Comparison of ENCODE assay signal across 14 cellular contexts in the genomic region with DNA sequence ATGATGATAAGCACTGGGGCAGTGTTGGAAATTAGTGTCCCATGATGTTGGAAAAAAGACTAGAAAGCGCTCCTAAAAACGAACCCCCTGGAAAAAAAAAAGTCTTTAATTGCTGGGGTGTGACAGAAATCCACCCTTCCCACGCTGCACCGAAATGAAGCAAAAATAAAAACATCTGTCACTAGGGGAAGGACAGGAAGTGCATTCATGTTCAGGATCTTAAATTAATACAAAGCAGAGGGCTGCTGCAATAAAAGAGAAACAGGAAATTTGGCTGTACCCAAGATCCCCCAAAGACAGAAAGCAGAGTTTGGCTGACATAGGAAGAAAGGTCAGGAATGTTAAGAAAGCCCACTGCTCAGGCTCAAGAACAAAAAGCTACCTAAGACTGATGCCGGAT.
DNase-seq lines count a peak whose midpoint lies in the region; ATAC-seq and TF ChIP-seq lines count a peak whose summit lies in the region.
"Had no signal": no experiment of that assay in that cellular context is flagged by ENCODE, and none has a peak within 500 bp of the region (broad histone marks: within the 10 kb centered on the region; RNA-seq: fewer than 3 reads in every experiment).

No MANE protein-coding gene starts in this region.

- H3K9me3 Mint-ChIP-seq in WTC11 (peaks cover 16% of the 10 kb centered on the region), neural crest cell (peaks cover 3% of the 10 kb centered on the region), immature natural killer cell (peaks cover 2 to 19% (median 6%) of the 10 kb centered on the region in 6 donors), progenitor cell of endocrine pancreas (ENCODE audit: low read depth) (peaks cover 13% of the 10 kb centered on the region)

- peak; percentile 56 for ATAC-seq in HG02885 (IDR thresholded peaks at IDR 0.05; ENCODE audit: poor library complexity, unreplicated experiment)
- ATAC-seq in WTC11, result no peak
- ATAC-seq: HCT116 had no signal

- no peaks in the 10 kb centered on the region for H3K27me3 Mint-ChIP-seq in WTC11 (ENCODE audit: low read depth)
- no peaks in the 10 kb centered on the region for H3K27me3 Mint-ChIP-seq in neural crest cell (ENCODE audit: low read depth)
- peaks cover 0 to 1% (median 1%) of the 10 kb centered on the region in 3 donors for H3K27me3 Mint-ChIP-seq in immature natural killer cell (ENCODE audit: low read depth in 3 of 3)
- H3K27me3 Mint-ChIP-seq in progenitor cell of endocrine pancreas, result no peaks in the 10 kb centered on the region

- peak; percentile 2 for DNase-seq in NCI-H748 (lab: John Stamatoyannopoulos, UW; ENCODE audit: unreplicated experiment)
- DNase-seq in NCI-H748 treated with DMSO at 0.1 percent for 48 hours (lab: John Stamatoyannopoulos, UW), result no peak
- DNase-seq in WTC11 (ENCODE audit: low spot score), result no peak
- DNase-seq in neural crest cell (ENCODE audit: low read depth, low spot score), result no peak
- DNase-seq in immature natural killer cell, result no peak
- DNase-seq in progenitor cell of endocrine pancreas (ENCODE audit: low spot score, unreplicated experiment), result no peak
- no peak for DNase-seq in NCI-H510A treated with DMSO at 0.1 percent for 48 hours (lab: John Stamatoyannopoulos, UW)
- DNase-seq: AML-193; C1 segment of cervical spinal cord; Calu3; CD4-positive, alpha-beta T cell; DMS 273 treated with DMSO at 0.1 percent for 48 hours had no signal

- POLR2A ChIA-PET in WTC11 (lab: Charles Lee), result no interaction called here

- peak overlapping the region; percentile 61; the same call in 1 of the 2 replicates for H3K27ac Mint-ChIP-seq in WTC11
- peak overlapping the region; percentile 9 for H3K27ac Mint-ChIP-seq in neural crest cell (ENCODE audit: unreplicated experiment)
- H3K27ac Mint-ChIP-seq in immature natural killer cell, result no peak overlapping the region
- no peak overlapping the region for H3K27ac Mint-ChIP-seq in progenitor cell of endocrine pancreas
- H3K27ac Mint-ChIP-seq: CD4-positive, alpha-beta T cell had no signal

- no peaks in the 10 kb centered on the region for H3K4me1 Mint-ChIP-seq in WTC11
- peaks cover 14% of the 10 kb centered on the region for H3K4me1 Mint-ChIP-seq in neural crest cell
- H3K4me1 Mint-ChIP-seq in immature natural killer cell, result no peaks in the 10 kb centered on the region
- no peaks in the 10 kb centered on the region for H3K4me1 Mint-ChIP-seq in progenitor cell of endocrine pancreas (ENCODE audit: low read depth)

- TF ChIP-seq CTCF in WTC11 (IDR thresholded peaks at IDR 0.05) (no peak), neural crest cell (conservative IDR thresholded peaks at IDR 0.05) (no peak), progenitor cell of endocrine pancreas (IDR thresholded peaks at IDR 0.05; ENCODE audit: unreplicated experiment) (no peak)

- peaks cover 8% of the 10 kb centered on the region; the same call in 1 of the 2 replicates for H3K36me3 Mint-ChIP-seq in WTC11
- H3K36me3 Mint-ChIP-seq in neural crest cell (ENCODE audit: low read depth), result no peaks in the 10 kb centered on the region
- H3K36me3 Mint-ChIP-seq in immature natural killer cell, result no peaks in the 10 kb centered on the region
- H3K36me3 Mint-ChIP-seq in progenitor cell of endocrine pancreas (ENCODE audit: insufficient read depth), result no peaks in the 10 kb centered on the region

- CTCF ChIA-PET in WTC11 (lab: Charles Lee), result no interaction called here

- H3K4me3 Mint-ChIP-seq in WTC11 (no peak overlapping the region), neural crest cell (no peak overlapping the region), immature natural killer cell (no peak overlapping the region), progenitor cell of endocrine pancreas (ENCODE audit: low read depth) (no peak overlapping the region)
- H3K4me3 Mint-ChIP-seq: CD4-positive, alpha-beta T cell had no signal

TF ChIP-seq in WTC11, 78 proteins besides CTCF, POLR2A, EP300 and RAD21:
- TF ChIP-seq, protein P1, sequence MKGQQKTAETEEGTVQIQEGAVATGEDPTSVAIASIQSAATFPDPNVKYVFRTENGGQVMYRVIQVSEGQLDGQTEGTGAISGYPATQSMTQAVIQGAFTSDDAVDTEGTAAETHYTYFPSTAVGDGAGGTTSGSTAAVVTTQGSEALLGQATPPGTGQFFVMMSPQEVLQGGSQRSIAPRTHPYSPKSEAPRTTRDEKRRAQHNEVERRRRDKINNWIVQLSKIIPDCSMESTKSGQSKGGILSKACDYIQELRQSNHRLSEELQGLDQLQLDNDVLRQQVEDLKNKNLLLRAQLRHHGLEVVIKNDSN (CRISPR knock-in tag; IDR thresholded peaks at IDR 0.05), result no peak
- TF ChIP-seq ZNF317 (CRISPR knock-in tag; IDR thresholded peaks at IDR 0.05; ENCODE audit: borderline replicate concordance, low read depth) (no peak), NR2C2 (CRISPR knock-in tag; IDR thresholded peaks at IDR 0.05) (no peak), EMX1 (CRISPR knock-in tag; IDR thresholded peaks at IDR 0.05) (no peak), IRF2 (CRISPR knock-in tag; IDR thresholded peaks at IDR 0.05; ENCODE audit: borderline replicate concordance, low read depth) (no peak), ZNF138 (CRISPR knock-in tag; conservative IDR thresholded peaks at IDR 0.05) (no peak), JUN (CRISPR knock-in tag; IDR thresholded peaks at IDR 0.05) (no peak), SOX15 (CRISPR knock-in tag; IDR thresholded peaks at IDR 0.05) (no peak), SMAD4 (CRISPR knock-in tag; IDR thresholded peaks at IDR 0.05) (no peak), IRF1 (CRISPR knock-in tag; IDR thresholded peaks at IDR 0.05) (no peak), ZNF416 (CRISPR knock-in tag; IDR thresholded peaks at IDR 0.05) (no peak), ATF3 (CRISPR knock-in tag; conservative IDR thresholded peaks at IDR 0.05) (no peak), ATF1 (CRISPR knock-in tag; IDR thresholded peaks at IDR 0.05) (no peak), TCF7 (CRISPR knock-in tag; IDR thresholded peaks at IDR 0.05; ENCODE audit: low read depth) (no peak), NFE2L1 (CRISPR knock-in tag; IDR thresholded peaks at IDR 0.05) (no peak), CREM (CRISPR knock-in tag; IDR thresholded peaks at IDR 0.05) (no peak), GTF2I (CRISPR knock-in tag; conservative IDR thresholded peaks at IDR 0.05) (no peak), NFYB (CRISPR knock-in tag; conservative IDR thresholded peaks at IDR 0.05; ENCODE audit: low read depth) (no peak)
- TF ChIP-seq, protein P2, sequence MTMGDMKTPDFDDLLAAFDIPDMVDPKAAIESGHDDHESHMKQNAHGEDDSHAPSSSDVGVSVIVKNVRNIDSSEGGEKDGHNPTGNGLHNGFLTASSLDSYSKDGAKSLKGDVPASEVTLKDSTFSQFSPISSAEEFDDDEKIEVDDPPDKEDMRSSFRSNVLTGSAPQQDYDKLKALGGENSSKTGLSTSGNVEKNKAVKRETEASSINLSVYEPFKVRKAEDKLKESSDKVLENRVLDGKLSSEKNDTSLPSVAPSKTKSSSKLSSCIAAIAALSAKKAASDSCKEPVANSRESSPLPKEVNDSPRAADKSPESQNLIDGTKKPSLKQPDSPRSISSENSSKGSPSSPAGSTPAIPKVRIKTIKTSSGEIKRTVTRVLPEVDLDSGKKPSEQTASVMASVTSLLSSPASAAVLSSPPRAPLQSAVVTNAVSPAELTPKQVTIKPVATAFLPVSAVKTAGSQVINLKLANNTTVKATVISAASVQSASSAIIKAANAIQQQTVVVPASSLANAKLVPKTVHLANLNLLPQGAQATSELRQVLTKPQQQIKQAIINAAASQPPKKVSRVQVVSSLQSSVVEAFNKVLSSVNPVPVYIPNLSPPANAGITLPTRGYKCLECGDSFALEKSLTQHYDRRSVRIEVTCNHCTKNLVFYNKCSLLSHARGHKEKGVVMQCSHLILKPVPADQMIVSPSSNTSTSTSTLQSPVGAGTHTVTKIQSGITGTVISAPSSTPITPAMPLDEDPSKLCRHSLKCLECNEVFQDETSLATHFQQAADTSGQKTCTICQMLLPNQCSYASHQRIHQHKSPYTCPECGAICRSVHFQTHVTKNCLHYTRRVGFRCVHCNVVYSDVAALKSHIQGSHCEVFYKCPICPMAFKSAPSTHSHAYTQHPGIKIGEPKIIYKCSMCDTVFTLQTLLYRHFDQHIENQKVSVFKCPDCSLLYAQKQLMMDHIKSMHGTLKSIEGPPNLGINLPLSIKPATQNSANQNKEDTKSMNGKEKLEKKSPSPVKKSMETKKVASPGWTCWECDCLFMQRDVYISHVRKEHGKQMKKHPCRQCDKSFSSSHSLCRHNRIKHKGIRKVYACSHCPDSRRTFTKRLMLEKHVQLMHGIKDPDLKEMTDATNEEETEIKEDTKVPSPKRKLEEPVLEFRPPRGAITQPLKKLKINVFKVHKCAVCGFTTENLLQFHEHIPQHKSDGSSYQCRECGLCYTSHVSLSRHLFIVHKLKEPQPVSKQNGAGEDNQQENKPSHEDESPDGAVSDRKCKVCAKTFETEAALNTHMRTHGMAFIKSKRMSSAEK (CRISPR knock-in tag; IDR thresholded peaks at IDR 0.05; ENCODE audit: borderline replicate concordance), result no peak

Comparison
In these comparisons a context has a peak if more than half of its experiments do, and no peak if none do; other contexts are left out.
1. H3K27ac Mint-ChIP-seq: peak in WTC11 (single experiment) and neural crest cell (single experiment); none in immature natural killer cell (0 of 6) and progenitor cell of endocrine pancreas (single experiment).